In genomic region chr16:728131-728889, GRCh38 we compare ENCODE assay signal across 8 cellular contexts. TPM values are rescaled to one million over a fixed set of nuclear protein-coding genes. Genes with fewer than 3 reads are reported as not detected.
DNase-seq lines count a peak whose midpoint lies in the region; ATAC-seq lines count a peak whose summit lies in the region.

No MANE protein-coding gene starts in this region.

- H3K27me3 ChIP-seq in SJSA1 (replicated peaks): peaks cover 24% of the 10 kb centered on the region

- H3K9me3 ChIP-seq in SJSA1 (replicated peaks): no peaks in the 10 kb centered on the region

- H3K36me3 ChIP-seq in SJSA1: peaks cover 8% of the 10 kb centered on the region

- DNase-seq in NCI-H1436 (lab: John Stamatoyannopoulos, UW) (peak; percentile 33), NCI-H1436 treated with DMSO at 0.1 percent for 48 hours (lab: John Stamatoyannopoulos, UW) (no peak), HK-2 (ENCODE audit: unreplicated experiment) (peak; percentile 82), SJSA1 (ENCODE audit: low read depth in 1 of 2, low spot score in 2 of 2) (peak; percentile 66 to 82), amniotic epithelial cell (ENCODE audit: low read depth) (peak; percentile 74), left cardiac atrium (peak; percentile 77), renal cortical epithelial cell (ENCODE audit: low read depth) (peak; percentile 40)

- intact Hi-C loops in left cardiac atrium (cut with DNase I): no loop called here

- H3K27ac ChIP-seq in SJSA1: no peak overlapping the region

- H3K4me3 ChIP-seq in SJSA1: peak overlapping the region; percentile 30

- H3K4me1 ChIP-seq in SJSA1 (replicated peaks): peaks cover 19% of the 10 kb centered on the region

- peak; percentile 46 to 64 for ATAC-seq in left cardiac atrium
- no peak for ATAC-seq in HG02870 (IDR thresholded peaks at IDR 0.05; ENCODE audit: unreplicated experiment)

RNA-seq across cellular contexts. Expression of gene HAGHL, which starts 1.4 kb away (rescaled TPM):
- total RNA-seq in SJSA1 (2014; rRNA removed; shearing (Covaris generic)): 7.8 and 16.6 TPM in 2 replicates
- total RNA-seq in left cardiac atrium (10 to 100 TPM; 12.0 to 15.8 TPM), renal cortical epithelial cell (10.5 and 24.1 TPM in 2 replicates)

RNA-seq across cellular contexts. Expression of gene CCDC78, which starts 2.1 kb away (rescaled TPM):
- 0.26 TPM in 1 of 2 replicates, not detected in the other for total RNA-seq in SJSA1 (2014; rRNA removed; shearing (Covaris generic))
- under 1 TPM; 0.50 to 0.56 TPM for total RNA-seq in left cardiac atrium
- 0.69 and 0.70 TPM in 2 replicates for total RNA-seq in renal cortical epithelial cell

RNA-seq across cellular contexts. Expression of gene ANTKMT, which starts 7.4 kb away (rescaled TPM):
- 43.7 and 95.5 TPM in 2 replicates for total RNA-seq in SJSA1 (2014; rRNA removed; shearing (Covaris generic))
- total RNA-seq in left cardiac atrium (10 to 100 TPM; 32.5 to 36.8 TPM), renal cortical epithelial cell (23.1 and 73.8 TPM in 2 replicates)

RNA-seq across cellular contexts. Expression of gene CIAO3, which starts 12.5 kb away (rescaled TPM):
- total RNA-seq in SJSA1 (2014; rRNA removed; shearing (Covaris generic)): 24.2 and 27.4 TPM in 2 replicates
- total RNA-seq in left cardiac atrium: 10 to 100 TPM; 22.6 to 23.3 TPM
- total RNA-seq in renal cortical epithelial cell: 21.7 and 28.5 TPM in 2 replicates

RNA-seq across cellular contexts. Expression of gene METRN, which starts 13.4 kb away (rescaled TPM):
- total RNA-seq in SJSA1 (2014; rRNA removed; shearing (Covaris generic)): 75.5 and 99.3 TPM in 2 replicates
- total RNA-seq in left cardiac atrium (10 to 100 TPM; 53.7 to 56.8 TPM), renal cortical epithelial cell (65.8 and 74.7 TPM in 2 replicates)
